In the genomic region with DNA sequence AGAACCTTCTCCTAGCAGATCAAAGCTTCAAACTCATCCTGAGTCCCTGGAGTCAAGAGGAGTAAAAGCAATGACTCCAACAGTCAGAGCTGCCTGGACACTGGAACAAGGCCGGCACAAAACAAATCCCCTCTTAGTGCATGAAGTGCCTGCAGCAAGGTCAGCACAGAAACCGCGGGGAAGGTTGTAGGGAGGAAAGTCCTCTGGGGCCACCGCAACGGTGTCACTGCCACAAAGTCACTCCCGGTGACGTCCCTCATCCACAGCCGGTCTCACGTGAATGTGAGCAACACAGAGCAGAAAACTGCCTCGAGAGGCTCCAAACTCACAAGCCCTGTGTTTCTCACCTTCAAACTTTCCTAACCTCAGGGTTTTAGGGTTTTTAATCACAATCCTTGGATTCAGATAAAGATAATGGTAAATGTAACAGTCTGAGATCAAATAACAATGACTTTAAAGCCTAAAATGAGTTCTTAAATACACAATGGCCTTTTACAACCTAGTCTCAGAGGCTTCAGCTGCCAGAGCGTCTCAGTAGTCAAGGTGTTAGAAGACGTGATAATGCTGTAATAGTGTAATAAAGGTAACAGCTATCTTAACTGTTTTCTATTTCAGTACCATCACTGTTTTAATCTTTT, we compare ENCODE assay signal across 22 cellular contexts.
"Had no signal": no experiment of that assay in that cellular context is flagged by ENCODE, and none has a peak within 500 bp of the region (broad histone marks: within the 10 kb centered on the region; RNA-seq: fewer than 3 reads in every experiment).

No MANE protein-coding gene starts in this region.

- H3K27me3 ChIP-seq: body of pancreas, dorsolateral prefrontal cortex, thyroid gland had no signal

- DNase-seq: activated CD4-positive, alpha-beta T cell treated with anti-CD3 and anti-CD28 coated beads, Interleukin-2, amount 10 ng/mL, durations not matched to agents 24 days and 14 days; activated CD8-positive, alpha-beta T cell treated with anti-CD3 and anti-CD28 coated beads for 36 hours; activated naive CD4-positive, alpha-beta T cell; activated naive CD8-positive, alpha-beta T cell treated with anti-CD3 and anti-CD28 coated beads for 36 hours; activated T-cell treated with anti-CD3 and anti-CD28 coated beads, Interleukin-2, amount 50 U/mL, for 1 hour; body of pancreas; central memory CD4-positive, alpha-beta T cell; dorsolateral prefrontal cortex; erythroblast; head of caudate nucleus; naive thymus-derived CD8-positive, alpha-beta T cell; stimulated activated CD4-positive, alpha-beta T cell treated with anti-CD3 and anti-CD28 coated beads, Interleukin-2, amount 100 ng/mL, for 24 hours; stimulated activated naive CD4-positive, alpha-beta T cell treated with Interleukin-2 at 50 U/mL for 16 hours; T-helper 1 cell; T-helper 9 cell; thyroid gland had no signal

- H3K9me3 ChIP-seq: body of pancreas, thyroid gland had no signal

- H3K4me1 ChIP-seq: body of pancreas had no signal

- ATAC-seq: activated CD8-positive, alpha-beta T cell treated with anti-CD3 and anti-CD28 coated beads for 36 hours; activated T-helper 17 cell treated with anti-CD3 and anti-CD28 coated beads, Interleukin-2, amount 50 U/mL, for 72 hours; body of pancreas; left lobe of liver; naive thymus-derived CD8-positive, alpha-beta T cell; SK-N-SH treated with all-trans-retinoic acid at 6 μM for 48 hours had no signal

- H3K4me3 ChIP-seq: body of pancreas, dorsolateral prefrontal cortex, thyroid gland had no signal

- FAIRE-seq: colon, frontal cortex had no signal

- H3K27ac ChIP-seq: body of pancreas, dorsolateral prefrontal cortex, parathyroid adenoma, thyroid gland had no signal
